In the genomic region with DNA sequence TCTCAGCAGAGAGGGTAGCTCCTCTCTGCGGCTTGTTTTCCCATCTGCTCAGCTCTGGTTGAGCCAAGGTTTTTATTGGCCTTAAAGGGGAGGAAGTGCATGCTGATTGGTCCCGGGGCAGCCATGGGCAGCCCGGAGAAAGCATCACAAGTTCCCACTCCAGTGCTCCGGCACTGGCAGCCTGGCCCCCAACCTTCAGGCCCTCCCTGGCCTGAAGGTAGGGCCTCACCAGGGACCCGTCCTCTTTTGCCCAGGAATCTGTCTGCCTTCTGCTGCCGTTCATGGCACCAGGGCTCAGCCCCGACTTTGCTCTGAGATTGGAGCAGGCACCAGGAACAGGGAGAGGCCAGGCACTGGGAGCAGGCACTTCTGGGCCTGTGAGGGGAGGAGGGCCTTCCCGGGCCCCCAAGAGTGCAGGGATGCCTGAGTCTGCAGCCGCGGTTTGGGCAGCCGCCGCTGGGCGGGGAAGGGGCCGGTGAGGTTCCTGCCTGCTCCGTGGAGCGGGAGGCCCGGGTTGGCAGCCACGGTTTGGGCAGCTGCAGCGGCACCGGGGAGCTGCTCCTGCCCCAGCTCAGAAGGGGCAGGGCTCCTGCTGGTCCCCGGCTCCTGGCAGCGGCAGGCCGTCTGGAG, we compare ENCODE assay signal across 10 cellular contexts. TPM values are rescaled to one million over a fixed set of nuclear protein-coding genes. Genes with fewer than 3 reads are reported as not detected.
DNase-seq lines count a peak whose midpoint lies in the region; ATAC-seq and TF ChIP-seq lines count a peak whose summit lies in the region.
"Had no signal": no experiment of that assay in that cellular context is flagged by ENCODE, and none has a peak within 500 bp of the region (broad histone marks: within the 10 kb centered on the region; RNA-seq: fewer than 3 reads in every experiment).

No MANE protein-coding gene starts in this region.

- peak; percentile 49 for ATAC-seq in activated CD4-positive, alpha-beta T cell treated with anti-CD3 and anti-CD28 coated beads for 36 hours
- peak in 7 of 8 donors; percentile 34 to 86 (median 58) for ATAC-seq in heart right ventricle
- ATAC-seq in stimulated activated naive CD8-positive, alpha-beta T cell treated with anti-CD3 and anti-CD28 coated beads, Interleukin-15, amount 100 ng/mL, for 72 hours: peak; percentile 87
- no peak for ATAC-seq in GM19463 (IDR thresholded peaks at IDR 0.05; ENCODE audit: unreplicated experiment)

- H3K4me3 Mint-ChIP-seq in activated CD4-positive, alpha-beta T cell treated with anti-CD3 and anti-CD28 coated beads for 36 hours: no peak overlapping the region
- peak overlapping the region; percentile 48 to 61 for H3K4me3 Mint-ChIP-seq in stimulated activated naive CD8-positive, alpha-beta T cell treated with anti-CD3 and anti-CD28 coated beads, Interleukin-15, amount 100 ng/mL, for 72 hours
- peak overlapping the region in 1 of 5 donors; percentile 17 for H3K4me3 Mint-ChIP-seq in immature natural killer cell

- DNase-seq in activated CD4-positive, alpha-beta T cell treated with anti-CD3 and anti-CD28 coated beads for 36 hours: no peak
- DNase-seq in activated CD4-positive, alpha-beta T cell treated with anti-CD3 and anti-CD28 coated beads, Interleukin-2, amount 50 U/mL, for 48 hours: no peak
- DNase-seq in SJSA1 (ENCODE audit: low read depth in 1 of 2, low spot score in 2 of 2): no peak
- DNase-seq in heart right ventricle: no peak
- DNase-seq in stimulated activated naive CD8-positive, alpha-beta T cell treated with anti-CD3 and anti-CD28 coated beads, Interleukin-15, amount 100 ng/mL, for 72 hours: no peak
- no peak for DNase-seq in immature natural killer cell
- no peak for DNase-seq in NCI-H187 treated with DMSO at 0.1 percent for 48 hours (lab: John Stamatoyannopoulos, UW)
- DNase-seq: activated CD4-positive, CD25-positive, alpha-beta regulatory T cell; NCI-H1436 treated with DMSO at 0.1 percent for 48 hours had no signal

- H3K9me3 Mint-ChIP-seq in activated CD4-positive, alpha-beta T cell treated with anti-CD3 and anti-CD28 coated beads for 36 hours (ENCODE audit: low read depth): no peaks in the 10 kb centered on the region
- H3K9me3 Mint-ChIP-seq in stimulated activated naive CD8-positive, alpha-beta T cell treated with anti-CD3 and anti-CD28 coated beads, Interleukin-15, amount 100 ng/mL, for 72 hours: no peaks in the 10 kb centered on the region
- no peaks in the 10 kb centered on the region for H3K9me3 Mint-ChIP-seq in immature natural killer cell

- H3K27ac ChIP-seq in SJSA1: no peak overlapping the region
- peak overlapping the region in 2 of 10 donors; percentile 40 for H3K27ac ChIP-seq in heart right ventricle

- H3K9me3 ChIP-seq in SJSA1 (replicated peaks) (no peaks in the 10 kb centered on the region), heart right ventricle (no peaks in the 10 kb centered on the region)

- H3K27me3 Mint-ChIP-seq in activated CD4-positive, alpha-beta T cell treated with anti-CD3 and anti-CD28 coated beads for 36 hours: no peaks in the 10 kb centered on the region
- no peaks in the 10 kb centered on the region for H3K27me3 Mint-ChIP-seq in stimulated activated naive CD8-positive, alpha-beta T cell treated with anti-CD3 and anti-CD28 coated beads, Interleukin-15, amount 100 ng/mL, for 72 hours
- peaks cover 0 to 7% (median 0%) of the 10 kb centered on the region in 3 donors for H3K27me3 Mint-ChIP-seq in immature natural killer cell (ENCODE audit: low read depth in 3 of 3)

- TF ChIP-seq CTCF in heart right ventricle (IDR thresholded peaks at IDR 0.05): no peak

- no peaks in the 10 kb centered on the region for H3K36me3 Mint-ChIP-seq in activated CD4-positive, alpha-beta T cell treated with anti-CD3 and anti-CD28 coated beads for 36 hours (ENCODE audit: low read depth)
- peaks cover 0 to 14% (median 0%) of the 10 kb centered on the region in 3 donors for H3K36me3 Mint-ChIP-seq in immature natural killer cell

- peak overlapping the region; percentile 15 for H3K4me3 ChIP-seq in SJSA1
- H3K4me3 ChIP-seq in heart right ventricle: peak overlapping the region in 6 of 10 donors; percentile 3 to 39 (median 19)

- H3K27me3 ChIP-seq in SJSA1 (replicated peaks) (no peaks in the 10 kb centered on the region), heart right ventricle (no peaks in the 10 kb centered on the region)

- H3K27ac Mint-ChIP-seq in activated CD4-positive, alpha-beta T cell treated with anti-CD3 and anti-CD28 coated beads for 36 hours: no peak overlapping the region
- peak overlapping the region in 1 of 2 donors; percentile 72 for H3K27ac Mint-ChIP-seq in stimulated activated naive CD8-positive, alpha-beta T cell treated with anti-CD3 and anti-CD28 coated beads, Interleukin-15, amount 100 ng/mL, for 72 hours
- no peak overlapping the region for H3K27ac Mint-ChIP-seq in immature natural killer cell

- CTCF ChIA-PET in activated CD4-positive, alpha-beta T cell treated with anti-CD3 and anti-CD28 coated beads for 36 hours (lab: Charles Lee): interaction anchor here (0.7 to 2.5 kb wide), 4 partner anchors 10 to 64 kb away, joined by 3 to 6 read pairs (median 4); no protein-coding TSS in a partner anchor

- intact Hi-C loops in activated CD4-positive, alpha-beta T cell treated with anti-CD3 and anti-CD28 coated beads for 36 hours (cut with DNase I, micrococcal nuclease): no loop called here
- intact Hi-C loops in heart right ventricle (cut with DNase I): no loop called here

- H3K4me1 Mint-ChIP-seq in activated CD4-positive, alpha-beta T cell treated with anti-CD3 and anti-CD28 coated beads for 36 hours: no peaks in the 10 kb centered on the region
- no peaks in the 10 kb centered on the region for H3K4me1 Mint-ChIP-seq in stimulated activated naive CD8-positive, alpha-beta T cell treated with anti-CD3 and anti-CD28 coated beads, Interleukin-15, amount 100 ng/mL, for 72 hours
- H3K4me1 Mint-ChIP-seq in immature natural killer cell: no peaks in the 10 kb centered on the region

- 78% methylated on average over 21 to 23 of the region's 23 CpGs for WGBS in heart right ventricle, 2 donors

- H3K36me3 ChIP-seq in SJSA1 (no peaks in the 10 kb centered on the region), heart right ventricle (no peaks in the 10 kb centered on the region)

- POLR2A ChIA-PET in activated CD4-positive, alpha-beta T cell treated with anti-CD3 and anti-CD28 coated beads for 36 hours (lab: Charles Lee): no interaction called here

- peaks cover 10% of the 10 kb centered on the region; the same call in 1 of the 2 replicates for H3K4me1 ChIP-seq in SJSA1 (replicated peaks)
- H3K4me1 ChIP-seq in heart right ventricle: peaks cover 0 to 10% (median 0%) of the 10 kb centered on the region in 9 donors

RNA-seq across cellular contexts. Expression of a gene that starts 17.5 kb away (rescaled TPM):
- 10 to 100 TPM; 39.2 to 44.3 TPM for total RNA-seq in activated CD4-positive, alpha-beta T cell treated with anti-CD3 and anti-CD28 coated beads for 36 hours
- 14.5 and 20.2 TPM in 2 replicates for total RNA-seq in SJSA1 (2014; rRNA removed; shearing (Covaris generic))
- 10 to 100 TPM; 19.6 to 31.0 (median 24.2) TPM for total RNA-seq in heart right ventricle
- polyA plus RNA-seq in heart right ventricle (10 to 100 TPM; 38.0 to 83.9 TPM), immature natural killer cell (10 to 100 TPM; 59.2 to 82.8 (median 59.3) TPM)

RNA-seq across cellular contexts. Expression of a gene that starts 18.8 kb away (rescaled TPM):
- total RNA-seq in activated CD4-positive, alpha-beta T cell treated with anti-CD3 and anti-CD28 coated beads for 36 hours: 1 to 10 TPM; 1.8 to 4.0 TPM
- total RNA-seq in SJSA1 (2014; rRNA removed; shearing (Covaris generic)): 13.8 and 31.7 TPM in 2 replicates
- total RNA-seq in heart right ventricle: 1 to 10 TPM; 1.1 to 3.9 (median 1.9) TPM
- 1 to 10 TPM; 3.9 to 6.9 TPM for polyA plus RNA-seq in heart right ventricle
- polyA plus RNA-seq in immature natural killer cell: 10 to 100 TPM; 27.3 to 36.5 (median 34.5) TPM
